ENCODE assay signal across 2 cellular contexts in the genomic region with DNA sequence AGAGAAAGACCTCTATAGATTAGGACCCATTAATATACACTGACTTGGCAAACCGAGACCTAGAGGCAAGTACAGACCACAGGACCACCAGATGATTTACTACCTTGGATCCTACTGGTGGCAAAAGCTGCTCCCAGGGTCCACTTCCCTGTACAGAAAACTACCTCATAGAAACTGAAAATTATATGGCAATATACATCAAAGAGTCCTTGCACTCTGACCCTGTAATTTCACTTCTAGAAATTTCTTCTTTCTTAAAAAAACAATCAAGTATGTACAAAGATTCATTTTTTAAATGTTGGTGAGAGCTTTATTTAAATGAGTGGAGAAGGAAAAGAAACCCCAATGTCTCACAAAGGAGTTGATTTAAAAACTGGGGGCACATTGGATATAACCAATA.
A peak's percentile ranks its signal among the peaks of the same experiment; 100 is the strongest.
TF ChIP-seq lines count a peak whose summit lies in the region.

No MANE protein-coding gene starts in this region.

TF ChIP-seq in GM12891, 5 proteins besides CTCF, POLR2A, EP300 and RAD21 (continued from another document):
- TF ChIP-seq POLR2AphosphoS5 (IDR thresholded peaks at IDR 0.05; ENCODE audit: low read depth, low read length) (no peak), TAF1 (IDR thresholded peaks at IDR 0.05; ENCODE audit: low read depth, low read length) (no peak), SPI1 (IDR thresholded peaks at IDR 0.05; ENCODE audit: low read depth, low read length) (peak; percentile 45; the same call in 1 of the 2 replicates)

TF ChIP-seq in GM12878, 131 proteins besides CTCF, POLR2A, EP300 and RAD21 (continued from another document):
- TF ChIP-seq MTA2 (IDR thresholded peaks at IDR 0.05; ENCODE audit: low read depth): 0 out of 2 replicates have a peak, but pooled peaks have one; percentile 9
- no peak for TF ChIP-seq CBX5 (IDR thresholded peaks at IDR 0.05; ENCODE audit: low read depth)
- peak; percentile 66 for TF ChIP-seq TCF7 (IDR thresholded peaks at IDR 0.05; ENCODE audit: borderline replicate concordance)
- TF ChIP-seq NR2C1 (IDR thresholded peaks at IDR 0.05): peak; percentile 64
- TF ChIP-seq SUPT20H (IDR thresholded peaks at IDR 0.05; ENCODE audit: borderline replicate concordance, control insufficient read depth, low read depth, low read length): no peak
- TF ChIP-seq IKZF2 (IDR thresholded peaks at IDR 0.05): peak; percentile 16 to 44; a peak in 2 of 4 replicates
- peak; percentile 85 for TF ChIP-seq NR2F1 (conservative IDR thresholded peaks at IDR 0.05)
- TF ChIP-seq SPI1 (IDR thresholded peaks at IDR 0.05; ENCODE audit: borderline replicate concordance, insufficient read depth, low read depth, low read length): peak; percentile 22; the same call in 1 of the 2 replicates
- peak; percentile 62; the same call in 1 of the 2 replicates for TF ChIP-seq EED (IDR thresholded peaks at IDR 0.05; ENCODE audit: low read depth)
TF ChIP-seq in GM12878: peak in this region for 8.
